Comparison of ENCODE assay signal across 1 cellular context in genomic region chr2:46547223-46548102, GRCh38.
A peak's percentile ranks its signal among the peaks of the same experiment; 100 is the strongest.
TF ChIP-seq lines count a peak whose summit lies in the region.

No MANE protein-coding gene starts in this region.

TF ChIP-seq in HepG2, 621 proteins besides CTCF, POLR2A, EP300 and RAD21 (continued from another document and continues in another):
- TF ChIP-seq HNRNPUL1 (IDR thresholded peaks at IDR 0.05; ENCODE audit: low read depth, low read length) (no peak), ZKSCAN1 (IDR thresholded peaks at IDR 0.05; ENCODE audit: low read length) (peak; percentile 47; the same call in 1 of the 2 replicates), NFKBIZ (CRISPR knock-in tag; IDR thresholded peaks at IDR 0.05) (0 out of 2 replicates have a peak, but pooled peaks have one; percentile 24), JUND (CRISPR knock-in tag; IDR thresholded peaks at IDR 0.05) (no peak; the same call in 1 of the 2 replicates), ZBTB44 (CRISPR knock-in tag; IDR thresholded peaks at IDR 0.05) (no peak; the same call in 1 of the 2 replicates), CREB1 (IDR thresholded peaks at IDR 0.05) (no peak), CREB1 (CRISPR knock-in tag; IDR thresholded peaks at IDR 0.05) (no peak; the same call in 1 of the 2 replicates), ZNF598 (CRISPR knock-in tag; IDR thresholded peaks at IDR 0.05; ENCODE audit: borderline replicate concordance) (no peak), HMG20B (CRISPR knock-in tag; conservative IDR thresholded peaks at IDR 0.05) (peak; percentile 92), RELA (CRISPR knock-in tag; IDR thresholded peaks at IDR 0.05) (no peak), ZNF33B (CRISPR knock-in tag; IDR thresholded peaks at IDR 0.05) (no peak), YEATS4 (CRISPR knock-in tag; IDR thresholded peaks at IDR 0.05; ENCODE audit: borderline replicate concordance) (no peak), ZNF678 (CRISPR knock-in tag; IDR thresholded peaks at IDR 0.05) (no peak), NFIC (IDR thresholded peaks at IDR 0.05; ENCODE audit: low read length) (0 out of 2 replicates have a peak, but pooled peaks have one; percentile 48), MAX (IDR thresholded peaks at IDR 0.05) (0 out of 2 replicates have a peak, but pooled peaks have one; percentile 41), ISL2 (CRISPR knock-in tag; IDR thresholded peaks at IDR 0.05) (peak; percentile 39; the same call in 1 of the 2 replicates), GATA4 (IDR thresholded peaks at IDR 0.05; ENCODE audit: borderline replicate concordance, low read depth) (no peak), ELF1 (CRISPR knock-in tag; IDR thresholded peaks at IDR 0.05) (0 out of 2 replicates have a peak, but pooled peaks have one; percentile 31), ZNF263 (CRISPR knock-in tag; IDR thresholded peaks at IDR 0.05) (peak; percentile 60), KDM6A (CRISPR knock-in tag; IDR thresholded peaks at IDR 0.05; ENCODE audit: low read depth) (peak; percentile 27; the same call in 1 of the 2 replicates), ZNF18 (CRISPR knock-in tag; IDR thresholded peaks at IDR 0.05; ENCODE audit: insufficient replicate concordance) (no peak), ZBTB49 (CRISPR knock-in tag; IDR thresholded peaks at IDR 0.05; ENCODE audit: borderline replicate concordance) (0 out of 2 replicates have a peak, but pooled peaks have one; percentile 69), CREM (IDR thresholded peaks at IDR 0.05) (peak; percentile 72; the same call in 1 of the 2 replicates), CREM (CRISPR knock-in tag; IDR thresholded peaks at IDR 0.05) (no peak), STAG1 (CRISPR knock-in tag; IDR thresholded peaks at IDR 0.05) (no peak), NCOA1 (CRISPR knock-in tag; IDR thresholded peaks at IDR 0.05) (no peak), DBP (CRISPR knock-in tag; IDR thresholded peaks at IDR 0.05; ENCODE audit: not compliant biosample characterization) (no peak), MBD4 (IDR thresholded peaks at IDR 0.05; ENCODE audit: borderline replicate concordance, low read length) (no peak), KDM1A (CRISPR knock-in tag; IDR thresholded peaks at IDR 0.05) (peak; percentile 82; the same call in 1 of the 2 replicates), ZNF740 (CRISPR knock-in tag; IDR thresholded peaks at IDR 0.05) (no peak), ZFYVE20 (CRISPR knock-in tag; IDR thresholded peaks at IDR 0.05; ENCODE audit: borderline replicate concordance, low read depth) (no peak), NFYC (CRISPR knock-in tag; IDR thresholded peaks at IDR 0.05) (no peak), RARA (CRISPR knock-in tag; IDR thresholded peaks at IDR 0.05) (peak; percentile 100), FOXO1 (CRISPR knock-in tag; IDR thresholded peaks at IDR 0.05) (peak; percentile 71), MTA3 (CRISPR knock-in tag; IDR thresholded peaks at IDR 0.05) (no peak), HOMEZ (CRISPR knock-in tag; IDR thresholded peaks at IDR 0.05; ENCODE audit: low read depth) (no peak), SMYD3 (CRISPR knock-in tag; IDR thresholded peaks at IDR 0.05) (no peak), ZNF512B (CRISPR knock-in tag; IDR thresholded peaks at IDR 0.05; ENCODE audit: borderline replicate concordance) (no peak), STAT5B (CRISPR knock-in tag; IDR thresholded peaks at IDR 0.05) (0 out of 2 replicates have a peak, but pooled peaks have one; percentile 34), ZBTB10 (CRISPR knock-in tag; IDR thresholded peaks at IDR 0.05; ENCODE audit: borderline replicate concordance) (no peak), HNRNPK (IDR thresholded peaks at IDR 0.05; ENCODE audit: low read depth, low read length, poor library complexity, severe bottlenecking) (no peak), ZXDC (CRISPR knock-in tag; IDR thresholded peaks at IDR 0.05) (0 out of 2 replicates have a peak, but pooled peaks have one; percentile 40), ZBTB46 (CRISPR knock-in tag; IDR thresholded peaks at IDR 0.05; ENCODE audit: borderline replicate concordance) (no peak), SOX5 (CRISPR knock-in tag; IDR thresholded peaks at IDR 0.05; ENCODE audit: borderline replicate concordance) (peak; percentile 99)
